In the genomic region with DNA sequence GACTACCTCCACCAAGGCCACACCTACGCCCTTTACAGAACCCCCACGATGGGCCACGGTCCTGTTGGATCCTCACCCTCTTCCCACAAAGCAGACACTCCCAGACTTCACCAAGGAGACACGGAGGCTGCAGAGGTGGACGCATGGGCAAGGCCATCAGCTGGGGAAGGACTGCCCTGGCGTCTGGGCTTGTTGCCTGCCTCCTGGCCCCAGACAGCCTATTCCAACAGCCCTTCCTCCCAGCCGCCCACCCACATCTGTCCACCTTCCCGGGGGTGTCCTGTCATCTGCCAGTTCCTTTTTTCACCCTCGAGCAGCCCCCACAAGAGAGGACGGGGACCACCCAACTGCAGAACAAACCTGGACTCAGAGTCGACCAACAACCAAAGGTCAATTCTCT, we compare ENCODE assay signal across 1 cellular context.
TF ChIP-seq lines count a peak whose summit lies in the region.

No MANE protein-coding gene starts in this region.

TF ChIP-seq in HepG2, 621 proteins besides CTCF, POLR2A, EP300 and RAD21:
- TF ChIP-seq, protein P1, sequence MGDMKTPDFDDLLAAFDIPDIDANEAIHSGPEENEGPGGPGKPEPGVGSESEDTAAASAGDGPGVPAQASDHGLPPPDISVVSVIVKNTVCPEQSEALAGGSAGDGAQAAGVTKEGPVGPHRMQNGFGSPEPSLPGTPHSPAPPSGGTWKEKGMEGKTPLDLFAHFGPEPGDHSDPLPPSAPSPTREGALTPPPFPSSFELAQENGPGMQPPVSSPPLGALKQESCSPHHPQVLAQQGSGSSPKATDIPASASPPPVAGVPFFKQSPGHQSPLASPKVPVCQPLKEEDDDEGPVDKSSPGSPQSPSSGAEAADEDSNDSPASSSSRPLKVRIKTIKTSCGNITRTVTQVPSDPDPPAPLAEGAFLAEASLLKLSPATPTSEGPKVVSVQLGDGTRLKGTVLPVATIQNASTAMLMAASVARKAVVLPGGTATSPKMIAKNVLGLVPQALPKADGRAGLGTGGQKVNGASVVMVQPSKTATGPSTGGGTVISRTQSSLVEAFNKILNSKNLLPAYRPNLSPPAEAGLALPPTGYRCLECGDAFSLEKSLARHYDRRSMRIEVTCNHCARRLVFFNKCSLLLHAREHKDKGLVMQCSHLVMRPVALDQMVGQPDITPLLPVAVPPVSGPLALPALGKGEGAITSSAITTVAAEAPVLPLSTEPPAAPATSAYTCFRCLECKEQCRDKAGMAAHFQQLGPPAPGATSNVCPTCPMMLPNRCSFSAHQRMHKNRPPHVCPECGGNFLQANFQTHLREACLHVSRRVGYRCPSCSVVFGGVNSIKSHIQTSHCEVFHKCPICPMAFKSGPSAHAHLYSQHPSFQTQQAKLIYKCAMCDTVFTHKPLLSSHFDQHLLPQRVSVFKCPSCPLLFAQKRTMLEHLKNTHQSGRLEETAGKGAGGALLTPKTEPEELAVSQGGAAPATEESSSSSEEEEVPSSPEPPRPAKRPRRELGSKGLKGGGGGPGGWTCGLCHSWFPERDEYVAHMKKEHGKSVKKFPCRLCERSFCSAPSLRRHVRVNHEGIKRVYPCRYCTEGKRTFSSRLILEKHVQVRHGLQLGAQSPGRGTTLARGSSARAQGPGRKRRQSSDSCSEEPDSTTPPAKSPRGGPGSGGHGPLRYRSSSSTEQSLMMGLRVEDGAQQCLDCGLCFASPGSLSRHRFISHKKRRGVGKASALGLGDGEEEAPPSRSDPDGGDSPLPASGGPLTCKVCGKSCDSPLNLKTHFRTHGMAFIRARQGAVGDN (CRISPR knock-in tag; IDR thresholded peaks at IDR 0.05), result 0 out of 2 replicates have a peak, but pooled peaks have one; percentile 10
- TF ChIP-seq ZNF619 (CRISPR knock-in tag; IDR thresholded peaks at IDR 0.05), result no peak
TF ChIP-seq in HepG2: peak in this region for 1.
